Comparison of ENCODE assay signal across 26 cellular contexts in the genomic region with DNA sequence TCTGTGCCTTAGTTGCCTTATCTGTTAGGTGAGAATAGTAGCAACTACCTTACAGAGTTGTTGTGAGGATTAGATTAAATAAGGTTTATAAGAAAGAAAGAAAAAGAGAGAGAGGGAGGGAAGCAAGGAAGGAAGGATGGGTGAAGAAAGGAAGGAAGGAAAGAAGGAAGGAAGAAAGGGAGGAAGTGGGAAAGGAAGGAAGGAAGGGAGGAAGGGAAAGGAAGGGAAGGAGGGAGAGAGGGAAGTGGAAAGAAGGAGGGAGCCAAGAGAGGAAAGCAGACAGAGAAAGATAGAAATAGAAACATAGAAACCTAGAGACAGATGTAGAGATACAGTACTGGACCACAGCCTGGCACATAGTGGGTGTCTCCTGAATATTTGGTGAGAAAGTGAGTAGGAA.
"Had no signal": no experiment of that assay in that cellular context is flagged by ENCODE, and none has a peak within 500 bp of the region (broad histone marks: within the 10 kb centered on the region; RNA-seq: fewer than 3 reads in every experiment).

No MANE protein-coding gene starts in this region.

- H3K27ac ChIP-seq: stomach, suprapubic skin, testis, thoracic aorta, thyroid gland, tibial artery, tibial nerve, transverse colon, upper lobe of left lung, upper lobe of right lung, uterus, vagina had no signal

- H3K27me3 ChIP-seq: stomach, suprapubic skin, testis, thyroid gland, tibial artery, tibial nerve, transverse colon, upper lobe of left lung, upper lobe of right lung, uterus, vagina had no signal

- H3K36me3 ChIP-seq: stomach, suprapubic skin, thoracic aorta, thyroid gland, tibial artery, tibial nerve, transverse colon, upper lobe of left lung, upper lobe of right lung, uterus, vagina had no signal

- DNase-seq: stimulated activated CD4-positive, alpha-beta T cell treated with anti-CD3 and anti-CD28 coated beads, Interleukin-2, amount 100 ng/mL, for 48 hours; stimulated activated CD4-positive, alpha-beta T cell treated with anti-CD3 and anti-CD28 coated beads, Interleukin-4, amount 100 ng/mL, for 1 hour; stimulated activated CD4-positive, alpha-beta T cell treated with anti-CD3 and anti-CD28 coated beads, Interleukin-4, amount 100 ng/mL, for 24 hours; stimulated activated CD4-positive, alpha-beta T cell treated with anti-CD3 and anti-CD28 coated beads, Interleukin-4, amount 100 ng/mL, for 4 hours; stimulated activated CD8-positive, alpha-beta memory T cell treated with anti-CD3 and anti-CD28 coated beads, Interleukin-4, amount 100 ng/mL, for 48 hours; stimulated activated naive B cell treated with anti-CD40 and anti-IgM and Interleukin-4, amounts not matched to agents 10 μg/mL and 1 μg/mL and 100 μg/mL, for 72 hours; stimulated activated naive CD4-positive, alpha-beta T cell; stimulated activated naive CD4-positive, alpha-beta T cell treated with Interleukin-2 at 50 U/mL for 16 hours; stimulated activated naive CD8-positive, alpha-beta T cell treated with anti-CD3 and anti-CD28 coated beads, Interleukin-15, amount 100 ng/mL, for 72 hours; stimulated activated naive CD8-positive, alpha-beta T cell treated with anti-CD3 and anti-CD28 coated beads, Interleukin-15, Interleukin-2, amounts not matched to agents 100 U/mL and 50 U/mL, for 24 hours; stomach; testis; thyroid gland; tibial artery; transverse colon; trophoblast cell; upper lobe of left lung; upper lobe of right lung; uterus had no signal

- ATAC-seq: stimulated activated effector memory CD8-positive, alpha-beta T cell treated with anti-CD3 and anti-CD28 coated beads, Interleukin-12 subunit alpha, Interleukin-12 subunit beta, amount 100 ng/mL, for 72 hours; stimulated activated memory B cell treated with anti-CD40 and anti-IgM and Interleukin-4, amounts not matched to agents 10 μg/mL and 1 μg/mL and 100 μg/mL, for 72 hours; stimulated activated naive B cell treated with anti-CD40 and anti-IgM and Interleukin-4, amounts not matched to agents 10 μg/mL and 1 μg/mL and 100 μg/mL, for 72 hours; stimulated activated naive CD8-positive, alpha-beta T cell treated with anti-CD3 and anti-CD28 coated beads, Interleukin-15, amount 100 ng/mL, for 72 hours; stimulated activated naive CD8-positive, alpha-beta T cell treated with anti-CD3 and anti-CD28 coated beads, Interleukin-15, Interleukin-2, amounts not matched to agents 100 U/mL and 50 U/mL, for 24 hours; upper lobe of right lung had no signal

- H3K4me3 ChIP-seq: stomach, suprapubic skin, testis, thoracic aorta, thyroid gland, tibial artery, tibial nerve, transverse colon, upper lobe of left lung, upper lobe of right lung, uterus, vagina had no signal

- H3K9me3 ChIP-seq: stomach, suprapubic skin, testis, thoracic aorta, thyroid gland, tibial artery, tibial nerve, transverse colon, upper lobe of left lung, upper lobe of right lung, uterus, vagina had no signal

- FAIRE-seq: urothelium cell line had no signal

- H3K4me1 ChIP-seq: suprapubic skin had no signal
